ENCODE assay signal across 1 cellular context in genomic region chr1:44290250-44291094, GRCh38.
TF ChIP-seq lines count a peak whose summit lies in the region.

No MANE protein-coding gene starts in this region.

TF ChIP-seq in GM23338, 12 proteins besides CTCF, POLR2A, EP300 and RAD21 (continued from another document):
- no peak for TF ChIP-seq ZNF462 (CRISPR knock-in tag; IDR thresholded peaks at IDR 0.05)
- no peak for TF ChIP-seq EZH2phosphoT487 (IDR thresholded peaks at IDR 0.05; ENCODE audit: unreplicated experiment)
- TF ChIP-seq CREB1 (CRISPR knock-in tag; IDR thresholded peaks at IDR 0.05; ENCODE audit: low read depth) = no peak
- TF ChIP-seq ETS1 (IDR thresholded peaks at IDR 0.05) = no peak
- TF ChIP-seq JUNB (IDR thresholded peaks at IDR 0.05; ENCODE audit: unreplicated experiment) = no peak
TF ChIP-seq in GM23338: peak in this region for 0.
